ENCODE assay signal across 2 cellular contexts in genomic region chr18:35491689-35492077, GRCh38.
TF ChIP-seq lines count a peak whose summit lies in the region.

No MANE protein-coding gene starts in this region.

TF ChIP-seq in GM23338, 12 proteins besides CTCF, POLR2A, EP300 and RAD21:
- TF ChIP-seq POLR2AphosphoS5 (IDR thresholded peaks at IDR 0.05; ENCODE audit: low read depth) (peak; percentile 27; the same call in 1 of the 2 replicates), EZH2 (IDR thresholded peaks at IDR 0.05; ENCODE audit: low read depth, unreplicated experiment) (no peak), ZNF114 (CRISPR knock-in tag; IDR thresholded peaks at IDR 0.05) (no peak), CREB1 (CRISPR knock-in tag; IDR thresholded peaks at IDR 0.05; ENCODE audit: low read depth) (no peak)

TF ChIP-seq in endothelial cell of umbilical vein, 7 proteins besides CTCF, POLR2A, EP300 and RAD21 (continued from another document):
- TF ChIP-seq MYC (IDR thresholded peaks at IDR 0.05; ENCODE audit: low read depth, low read length) = no peak
- no peak for TF ChIP-seq JUN (IDR thresholded peaks at IDR 0.05; ENCODE audit: borderline replicate concordance, insufficient read depth, insufficient read length, low read depth)
- no peak for TF ChIP-seq MAX (IDR thresholded peaks at IDR 0.05; ENCODE audit: insufficient read depth, insufficient read length)
- no peak for TF ChIP-seq FOS (IDR thresholded peaks at IDR 0.05; ENCODE audit: borderline replicate concordance, insufficient read depth, low read length)
- TF ChIP-seq EZH2 (IDR thresholded peaks at IDR 0.05; ENCODE audit: borderline replicate concordance, low read depth, low read length, severe bottlenecking) = no peak
- TF ChIP-seq GATA2 (IDR thresholded peaks at IDR 0.05; ENCODE audit: insufficient read depth, insufficient read length, low read depth, low read length) = no peak
